In genomic region chr5:177452688-177453638, GRCh38 we compare ENCODE assay signal across 9 cellular contexts. TPM values are rescaled to one million over a fixed set of nuclear protein-coding genes. Genes with fewer than 3 reads are reported as not detected.
A peak's percentile ranks its signal among the peaks of the same experiment; 100 is the strongest.
DNase-seq lines count a peak whose midpoint lies in the region; ATAC-seq, FAIRE-seq and TF ChIP-seq lines count a peak whose summit lies in the region.
"Had no signal": no experiment of that assay in that cellular context is flagged by ENCODE, and none has a peak within 500 bp of the region (broad histone marks: within the 10 kb centered on the region; RNA-seq: fewer than 3 reads in every experiment).

No MANE protein-coding gene starts in this region.

- POLR2A ChIA-PET in activated B cell treated with CpG ODN at 0.5 μM for 24 hours (lab: Charles Lee) = interaction anchor here (0.6 to 6.0 kb wide), 7 partner anchors 9 to 468 kb away, joined by 3 to 101 read pairs (median 20); partner anchors contain the start of genes DOK3, GRK6 and LMAN2
- POLR2A ChIA-PET in HepG2 (lab: Yijun Ruan, JAX) = interaction anchor here (4.4 kb wide), 1 partner anchor 74 kb away, joined by 29 read pairs; no protein-coding TSS in a partner anchor

- H4K20me1 ChIP-seq in DOHH2 (ENCODE audit: control insufficient read depth, insufficient read depth, low read depth, low read length) (peaks cover 8% of the 10 kb centered on the region; the same call in 1 of the 2 replicates), HepG2 (ENCODE audit: insufficient read depth, low read length) (peaks cover 11% of the 10 kb centered on the region; the same call in 1 of the 2 replicates)

- H3K36me3 ChIP-seq in DOHH2 (ENCODE audit: control insufficient read depth, low read length) (peaks cover 28% of the 10 kb centered on the region), HepG2 (replicated peaks in 1 of 2; ENCODE audit: control insufficient read depth in 1 of 2, insufficient read depth in 2 of 2, low read length in 2 of 2) (peaks cover 0 to 3% of the 10 kb centered on the region in 2 experiments; a peak in 1 of 5 replicates)

- peaks cover 41% of the 10 kb centered on the region for H3K4me1 Mint-ChIP-seq in activated B cell treated with CpG ODN at 0.5 μM for 24 hours

- no peak for TF ChIP-seq CTCF in DOHH2 (IDR thresholded peaks at IDR 0.05; ENCODE audit: low read depth, low read length, poor library complexity, severe bottlenecking)
- no peak for TF ChIP-seq CTCF in activated B cell treated with CpG ODN at 0.5 μM for 24 hours (IDR thresholded peaks at IDR 0.05)
- no peak for TF ChIP-seq CTCF in HepG2 (CRISPR knock-in tag; IDR thresholded peaks at IDR 0.05)
- TF ChIP-seq CTCF in foreskin fibroblast (IDR thresholded peaks at IDR 0.05; ENCODE audit: low read depth, low read length) = no peak

- no peaks in the 10 kb centered on the region for H3K9me2 ChIP-seq in DOHH2 (replicated peaks; ENCODE audit: control insufficient read depth, low read length)

- peak overlapping the region; percentile 82; the same call in 1 of the 2 replicates for H3K9ac ChIP-seq in HepG2 (ENCODE audit: insufficient read depth, low read depth, low read length)

- no peaks in the 10 kb centered on the region for H3K9me3 ChIP-seq in DOHH2 (ENCODE audit: control insufficient read depth, insufficient read depth, low read length)
- no peaks in the 10 kb centered on the region for H3K9me3 ChIP-seq in HepG2 (ENCODE audit: low read length)

- DNase-seq in Ammon's horn (ENCODE audit: low spot score) = peak; percentile 82
- no peak for DNase-seq in activated B cell treated with CpG ODN at 0.5 μM for 24 hours
- DNase-seq in HepG2 (ENCODE audit: low spot score) = no peak
- DNase-seq in foreskin fibroblast = no peak
- DNase-seq: activated CD4-positive, alpha-beta T cell treated with anti-CD3 and anti-CD28 coated beads for 1 hour had no signal

- H3K4me3 Mint-ChIP-seq in activated B cell treated with CpG ODN at 0.5 μM for 24 hours = peak overlapping the region; percentile 85

- TF ChIP-seq POLR2A in HepG2 (IDR thresholded peaks at IDR 0.05; ENCODE audit: insufficient read depth in 1 of 2, low read depth in 2 of 2, low read length in 2 of 2) = no peak; a peak in 1 of 4 replicates

- TF ChIP-seq RAD21 in HepG2 (CRISPR knock-in tag; IDR thresholded peaks at IDR 0.05) = no peak

- CTCF ChIA-PET in activated B cell treated with CpG ODN at 0.5 μM for 24 hours (lab: Charles Lee) (interaction anchor here (1.2 to 13.5 kb wide), 6 partner anchors 19 to 143 kb away, joined by 3 to 293 read pairs (median 4); partner anchors contain the start of genes GRK6 and PFN3), HepG2 (lab: Yijun Ruan, JAX; ENCODE audit: low intra/inter-chr PET ratio, low total read pairs) (interaction anchor here (1.1 to 4.8 kb wide), 4 partner anchors 48 to 63 kb away, joined by 3 to 54 read pairs (median 23); no protein-coding TSS in a partner anchor)

- no peak for ATAC-seq in activated B cell treated with CpG ODN at 0.5 μM for 24 hours (ENCODE audit: low read depth)
- ATAC-seq in HepG2 = no peak
- no peak for ATAC-seq in GM21576 (IDR thresholded peaks at IDR 0.05; ENCODE audit: unreplicated experiment)
- ATAC-seq in HG02973 (IDR thresholded peaks at IDR 0.05; ENCODE audit: unreplicated experiment) = no peak
- ATAC-seq in HG03196 (IDR thresholded peaks at IDR 0.05; ENCODE audit: unreplicated experiment) = no peak

- no peak for FAIRE-seq in HepG2 (lab: Jason Lieb, UNC)

- H3K4me1 ChIP-seq in DOHH2 (ENCODE audit: control insufficient read depth, low read length) = peaks cover 39% of the 10 kb centered on the region
- H3K4me1 ChIP-seq in HepG2 (ENCODE audit: insufficient read depth, low read length) = peaks cover 50% of the 10 kb centered on the region

- intact Hi-C loops in activated B cell treated with CpG ODN at 0.5 μM for 24 hours (cut with micrococcal nuclease) = no loop called here
- intact Hi-C loops in HepG2 (cut with micrococcal nuclease; ENCODE audit: unreplicated experiment) = no loop called here

- H3K4me3 ChIP-seq in DOHH2 (ENCODE audit: low read length) (peak overlapping the region; percentile 83), HepG2 (replicated peaks in 1 of 3; ENCODE audit: insufficient read depth in 1 of 3, low read depth in 2 of 3, low read length in 3 of 3) (peak overlapping the region in 1 of 3 experiments; percentile 87; a peak in 1 of 6 replicates), foreskin fibroblast (ENCODE audit: low read depth in 1 of 2, low read length in 2 of 2) (no peak overlapping the region)

- H3K27ac ChIP-seq in DOHH2 (ENCODE audit: low read depth, low read length) = no peak overlapping the region
- H3K27ac ChIP-seq in HepG2 (ENCODE audit: extremely low read length, insufficient read depth, low read length) = no peak overlapping the region

- H3K4me2 ChIP-seq in DOHH2 (ENCODE audit: low read length) (peak overlapping the region; percentile 100), HepG2 (ENCODE audit: low read depth, low read length) (peak overlapping the region; percentile 98)

- no peaks in the 10 kb centered on the region for H3K27me3 ChIP-seq in DOHH2 (ENCODE audit: control insufficient read depth, low read length)
- H3K27me3 ChIP-seq in HepG2 (ENCODE audit: control insufficient read depth in 1 of 2, insufficient read depth in 2 of 2, low read length in 2 of 2) = no peaks in the 10 kb centered on the region; a peak in 1 of 5 replicates

- in situ Hi-C loops in HepG2 (cut with HindIII; ENCODE audit: extremely low pct_ligation_motif_present, low pct_unique_long_range_greater_than_20kb) = loop anchor here (25.0 kb wide), 1 partner anchor 341 kb away; no protein-coding TSS in a partner anchor

- no peak overlapping the region for H3K27ac Mint-ChIP-seq in activated B cell treated with CpG ODN at 0.5 μM for 24 hours

- H3K27me3 Mint-ChIP-seq in activated B cell treated with CpG ODN at 0.5 μM for 24 hours = no peaks in the 10 kb centered on the region

- peaks cover 23% of the 10 kb centered on the region for H3F3A ChIP-seq in DOHH2 (ENCODE audit: control insufficient read depth, insufficient read depth)

- TF ChIP-seq EP300 in HepG2 (IDR thresholded peaks at IDR 0.05; ENCODE audit: low read depth in 2 of 2, low read length in 2 of 2) (no peak), HepG2 (CRISPR knock-in tag; IDR thresholded peaks at IDR 0.05; ENCODE audit: borderline replicate concordance) (no peak)

- H3K9me3 Mint-ChIP-seq in activated B cell treated with CpG ODN at 0.5 μM for 24 hours = no peaks in the 10 kb centered on the region

- no TSS peak for BruUV-seq in HepG2 (replicated peaks; lab: Mats Ljungman, UMichigan)

- no peaks in the 10 kb centered on the region for H3K36me3 Mint-ChIP-seq in activated B cell treated with CpG ODN at 0.5 μM for 24 hours (ENCODE audit: low read depth)

- no peak overlapping the region for H2AFZ ChIP-seq in HepG2 (ENCODE audit: low read length)

- H3K79me2 ChIP-seq in DOHH2 (ENCODE audit: control insufficient read depth, low read length) = peaks cover 13% of the 10 kb centered on the region
- peaks cover 5% of the 10 kb centered on the region for H3K79me2 ChIP-seq in HepG2 (ENCODE audit: insufficient read depth, low read length)

- 96% methylated on average over 5 of the region's 17 CpGs for WGBS in HepG2 (ENCODE audit: low lambda C conversion rate)

RNA-seq across cellular contexts. Expression of gene PRR7, which starts 6.3 kb away (rescaled TPM):
- 2.4 and 3.2 TPM in 2 replicates for total RNA-seq in activated B cell treated with CpG ODN at 0.5 μM for 24 hours
- 3.9 and 5.0 TPM in 2 replicates for total RNA-seq in HepG2 (2016; rRNA removed; fragmentation: Illumina TruSeq; extraction: Trizol)
- total RNA-seq in HepG2 (2016; cell fraction: cytosol; rRNA removed; fragmentation: Illumina TruSeq; extraction: Trizol; ENCODE audit: low read depth) = 16.0 and 17.8 TPM in 2 replicates
- total RNA-seq in HepG2 (2016; cell fraction: insoluble cytoplasmic fraction; rRNA removed; fragmentation: Illumina TruSeq; extraction: Trizol) = 3.2 and 5.8 TPM in 2 replicates
- total RNA-seq in HepG2 (2016; cell fraction: membrane; rRNA removed; fragmentation: Illumina TruSeq; extraction: Trizol) = 13.3 and 19.1 TPM in 2 replicates
- 2.0 and 2.5 TPM in 2 replicates for total RNA-seq in HepG2 (2016; cell fraction: nucleus; rRNA removed; fragmentation: Illumina TruSeq; extraction: Trizol)
- polyA plus RNA-seq in HepG2 (2011; rRNA removed) = 4.8 and 6.7 TPM in 2 replicates
- 6.4 and 16.7 TPM in 2 replicates for polyA plus RNA-seq in HepG2 (2011; cell fraction: cytosol; rRNA removed)
- 14.7 and 21.3 TPM in 2 replicates for polyA plus RNA-seq in HepG2 (2011; cell fraction: nucleus; rRNA removed)
- polyA plus RNA-seq in HepG2 (2012) = 1.5 and 3.1 TPM in 2 replicates
- polyA plus RNA-seq in HepG2 (2016; cell fraction: cytosol; fragmentation: Illumina TruSeq; extraction: Trizol; ENCODE audit: low read depth) = 20.2 and 21.6 TPM in 2 replicates
- polyA plus RNA-seq in HepG2 (2016; cell fraction: insoluble cytoplasmic fraction; fragmentation: Illumina TruSeq; extraction: Trizol; ENCODE audit: low read depth) = 4.9 and 5.8 TPM in 2 replicates
- polyA plus RNA-seq in HepG2 (2016; cell fraction: membrane; fragmentation: Illumina TruSeq; extraction: Trizol; ENCODE audit: low read depth) = 16.9 and 17.7 TPM in 2 replicates
- 5.8 and 6.9 TPM in 2 replicates for polyA plus RNA-seq in HepG2 (2016; cell fraction: nucleus; fragmentation: Illumina TruSeq; extraction: Trizol; ENCODE audit: insufficient read depth, low read depth)
- polyA minus RNA-seq in HepG2 (2011; rRNA and poly(A)+ RNA removed; ENCODE audit: low replicate concordance) = 0.94 and 6.4 TPM in 2 replicates
- 3.2 and 5.0 TPM in 2 replicates for polyA minus RNA-seq in HepG2 (2011; cell fraction: cytosol; rRNA and poly(A)+ RNA removed)
- polyA minus RNA-seq in HepG2 (2011; cell fraction: nucleus; rRNA and poly(A)+ RNA removed) = 1.1 and 1.4 TPM in 2 replicates

RNA-seq across cellular contexts. Expression of gene DBN1, which starts 20.5 kb away (rescaled TPM):
- total RNA-seq in activated B cell treated with CpG ODN at 0.5 μM for 24 hours (2.0 and 3.9 TPM in 2 replicates), HepG2 (2016; rRNA removed; fragmentation: Illumina TruSeq; extraction: Trizol) (15.7 and 37.3 TPM in 2 replicates)
- 6.9 and 9.3 TPM in 2 replicates for total RNA-seq in HepG2 (2016; cell fraction: cytosol; rRNA removed; fragmentation: Illumina TruSeq; extraction: Trizol; ENCODE audit: low read depth)
- total RNA-seq in HepG2 (2016; cell fraction: insoluble cytoplasmic fraction; rRNA removed; fragmentation: Illumina TruSeq; extraction: Trizol) = 12.8 and 37.5 TPM in 2 replicates
- total RNA-seq in HepG2 (2016; cell fraction: membrane; rRNA removed; fragmentation: Illumina TruSeq; extraction: Trizol) = 12.9 and 15.2 TPM in 2 replicates
- 33.8 and 39.3 TPM in 2 replicates for total RNA-seq in HepG2 (2016; cell fraction: nucleus; rRNA removed; fragmentation: Illumina TruSeq; extraction: Trizol)
- polyA plus RNA-seq in HepG2 (2011; rRNA removed) = 27.0 and 30.9 TPM in 2 replicates
- 14.1 and 18.1 TPM in 2 replicates for polyA plus RNA-seq in HepG2 (2011; cell fraction: cytosol; rRNA removed)
- polyA plus RNA-seq in HepG2 (2011; cell fraction: nucleus; rRNA removed) = 167 and 276 TPM in 2 replicates
- 16.5 and 21.1 TPM in 2 replicates for polyA plus RNA-seq in HepG2 (2012)
- 7.2 and 8.7 TPM in 2 replicates for polyA plus RNA-seq in HepG2 (2016; cell fraction: cytosol; fragmentation: Illumina TruSeq; extraction: Trizol; ENCODE audit: low read depth)
- 16.0 and 21.2 TPM in 2 replicates for polyA plus RNA-seq in HepG2 (2016; cell fraction: insoluble cytoplasmic fraction; fragmentation: Illumina TruSeq; extraction: Trizol; ENCODE audit: low read depth)
- polyA plus RNA-seq in HepG2 (2016; cell fraction: membrane; fragmentation: Illumina TruSeq; extraction: Trizol; ENCODE audit: low read depth) = 11.4 and 15.4 TPM in 2 replicates
- 72.9 and 77.5 TPM in 2 replicates for polyA plus RNA-seq in HepG2 (2016; cell fraction: nucleus; fragmentation: Illumina TruSeq; extraction: Trizol; ENCODE audit: insufficient read depth, low read depth)
- 30.4 and 47.5 TPM in 2 replicates for polyA minus RNA-seq in HepG2 (2011; rRNA and poly(A)+ RNA removed; ENCODE audit: low replicate concordance)
- polyA minus RNA-seq in HepG2 (2011; cell fraction: cytosol; rRNA and poly(A)+ RNA removed) = 13.2 and 16.4 TPM in 2 replicates
- 42.1 and 43.0 TPM in 2 replicates for polyA minus RNA-seq in HepG2 (2011; cell fraction: nucleus; rRNA and poly(A)+ RNA removed)

RNA-seq across cellular contexts. Expression of gene GRK6, which starts 26.5 kb away (rescaled TPM):
- total RNA-seq in activated B cell treated with CpG ODN at 0.5 μM for 24 hours (90.6 and 92.6 TPM in 2 replicates), HepG2 (2016; rRNA removed; fragmentation: Illumina TruSeq; extraction: Trizol) (16.1 and 19.9 TPM in 2 replicates)
- 21.2 and 25.1 TPM in 2 replicates for total RNA-seq in HepG2 (2016; cell fraction: cytosol; rRNA removed; fragmentation: Illumina TruSeq; extraction: Trizol; ENCODE audit: low read depth)
- total RNA-seq in HepG2 (2016; cell fraction: insoluble cytoplasmic fraction; rRNA removed; fragmentation: Illumina TruSeq; extraction: Trizol) = 15.7 and 20.8 TPM in 2 replicates
- 43.3 and 44.5 TPM in 2 replicates for total RNA-seq in HepG2 (2016; cell fraction: membrane; rRNA removed; fragmentation: Illumina TruSeq; extraction: Trizol)
- total RNA-seq in HepG2 (2016; cell fraction: nucleus; rRNA removed; fragmentation: Illumina TruSeq; extraction: Trizol) = 15.6 TPM in 2 replicates
- polyA plus RNA-seq in HepG2 (2011; rRNA removed) = 13.2 and 17.4 TPM in 2 replicates
- polyA plus RNA-seq in HepG2 (2011; cell fraction: cytosol; rRNA removed) = 16.2 and 19.6 TPM in 2 replicates
- polyA plus RNA-seq in HepG2 (2011; cell fraction: nucleus; rRNA removed) = 21.6 and 24.6 TPM in 2 replicates
- 16.7 and 17.5 TPM in 2 replicates for polyA plus RNA-seq in HepG2 (2012)
- 36.3 and 37.2 TPM in 2 replicates for polyA plus RNA-seq in HepG2 (2016; cell fraction: cytosol; fragmentation: Illumina TruSeq; extraction: Trizol; ENCODE audit: low read depth)
- polyA plus RNA-seq in HepG2 (2016; cell fraction: insoluble cytoplasmic fraction; fragmentation: Illumina TruSeq; extraction: Trizol; ENCODE audit: low read depth) = 20.6 and 21.6 TPM in 2 replicates
- 45.6 and 48.4 TPM in 2 replicates for polyA plus RNA-seq in HepG2 (2016; cell fraction: membrane; fragmentation: Illumina TruSeq; extraction: Trizol; ENCODE audit: low read depth)
- polyA plus RNA-seq in HepG2 (2016; cell fraction: nucleus; fragmentation: Illumina TruSeq; extraction: Trizol; ENCODE audit: insufficient read depth, low read depth) = 22.8 and 26.4 TPM in 2 replicates
- polyA minus RNA-seq in HepG2 (2011; rRNA and poly(A)+ RNA removed; ENCODE audit: low replicate concordance) = 11.2 and 22.9 TPM in 2 replicates
- polyA minus RNA-seq in HepG2 (2011; cell fraction: cytosol; rRNA and poly(A)+ RNA removed) = 13.6 and 15.1 TPM in 2 replicates
- polyA minus RNA-seq in HepG2 (2011; cell fraction: nucleus; rRNA and poly(A)+ RNA removed) = 19.2 and 24.9 TPM in 2 replicates

RNA-seq across cellular contexts. Expression of gene F12, which starts 43.6 kb away (rescaled TPM):
- total RNA-seq in activated B cell treated with CpG ODN at 0.5 μM for 24 hours = 0.31 TPM in 1 of 2 replicates, not detected in the other
- total RNA-seq in HepG2 (2016; rRNA removed; fragmentation: Illumina TruSeq; extraction: Trizol) = 1.3 and 3.0 TPM in 2 replicates
- total RNA-seq in HepG2 (2016; cell fraction: cytosol; rRNA removed; fragmentation: Illumina TruSeq; extraction: Trizol; ENCODE audit: low read depth) = 1.9 and 3.1 TPM in 2 replicates
- 1.4 and 3.6 TPM in 2 replicates for total RNA-seq in HepG2 (2016; cell fraction: insoluble cytoplasmic fraction; rRNA removed; fragmentation: Illumina TruSeq; extraction: Trizol)
- 2.4 and 3.3 TPM in 2 replicates for total RNA-seq in HepG2 (2016; cell fraction: membrane; rRNA removed; fragmentation: Illumina TruSeq; extraction: Trizol)
- 2.3 and 3.0 TPM in 2 replicates for total RNA-seq in HepG2 (2016; cell fraction: nucleus; rRNA removed; fragmentation: Illumina TruSeq; extraction: Trizol)
- polyA plus RNA-seq in HepG2 (2011; rRNA removed) = 2.5 and 3.1 TPM in 2 replicates
- polyA plus RNA-seq in HepG2 (2011; cell fraction: cytosol; rRNA removed) = 1.5 and 3.0 TPM in 2 replicates
- 27.2 and 32.3 TPM in 2 replicates for polyA plus RNA-seq in HepG2 (2011; cell fraction: nucleus; rRNA removed)
- polyA plus RNA-seq in HepG2 (2012) = 3.6 and 10.3 TPM in 2 replicates
- polyA plus RNA-seq in HepG2 (2016; cell fraction: cytosol; fragmentation: Illumina TruSeq; extraction: Trizol; ENCODE audit: low read depth) = 3.7 and 5.9 TPM in 2 replicates
- polyA plus RNA-seq in HepG2 (2016; cell fraction: insoluble cytoplasmic fraction; fragmentation: Illumina TruSeq; extraction: Trizol; ENCODE audit: low read depth) = 1.6 and 2.3 TPM in 2 replicates
- polyA plus RNA-seq in HepG2 (2016; cell fraction: membrane; fragmentation: Illumina TruSeq; extraction: Trizol; ENCODE audit: low read depth) = 3.4 and 5.0 TPM in 2 replicates
- 6.6 and 9.9 TPM in 2 replicates for polyA plus RNA-seq in HepG2 (2016; cell fraction: nucleus; fragmentation: Illumina TruSeq; extraction: Trizol; ENCODE audit: insufficient read depth, low read depth)
- 2.5 and 2.6 TPM in 2 replicates for polyA minus RNA-seq in HepG2 (2011; rRNA and poly(A)+ RNA removed; ENCODE audit: low replicate concordance)
- 0.30 and 1.2 TPM in 2 replicates for polyA minus RNA-seq in HepG2 (2011; cell fraction: cytosol; rRNA and poly(A)+ RNA removed)
- 1.0 and 1.7 TPM in 2 replicates for polyA minus RNA-seq in HepG2 (2011; cell fraction: nucleus; rRNA and poly(A)+ RNA removed)

RNA-seq across cellular contexts. Expression of gene PDLIM7, which starts 44.4 kb away (rescaled TPM):
- 17.0 and 17.7 TPM in 2 replicates for total RNA-seq in activated B cell treated with CpG ODN at 0.5 μM for 24 hours
- 17.7 and 21.1 TPM in 2 replicates for total RNA-seq in HepG2 (2016; rRNA removed; fragmentation: Illumina TruSeq; extraction: Trizol)
- total RNA-seq in HepG2 (2016; cell fraction: cytosol; rRNA removed; fragmentation: Illumina TruSeq; extraction: Trizol; ENCODE audit: low read depth) = 6.1 and 8.5 TPM in 2 replicates
- 14.8 and 20.5 TPM in 2 replicates for total RNA-seq in HepG2 (2016; cell fraction: insoluble cytoplasmic fraction; rRNA removed; fragmentation: Illumina TruSeq; extraction: Trizol)
- total RNA-seq in HepG2 (2016; cell fraction: membrane; rRNA removed; fragmentation: Illumina TruSeq; extraction: Trizol) = 10.1 and 15.4 TPM in 2 replicates
- total RNA-seq in HepG2 (2016; cell fraction: nucleus; rRNA removed; fragmentation: Illumina TruSeq; extraction: Trizol) = 15.8 and 17.5 TPM in 2 replicates
- polyA plus RNA-seq in HepG2 (2011; rRNA removed) = 31.3 and 38.4 TPM in 2 replicates
- polyA plus RNA-seq in HepG2 (2011; cell fraction: cytosol; rRNA removed) = 16.0 and 26.2 TPM in 2 replicates
- polyA plus RNA-seq in HepG2 (2011; cell fraction: nucleus; rRNA removed) = 208 and 260 TPM in 2 replicates
- polyA plus RNA-seq in HepG2 (2012) = 13.5 and 20.9 TPM in 2 replicates
- polyA plus RNA-seq in HepG2 (2016; cell fraction: cytosol; fragmentation: Illumina TruSeq; extraction: Trizol; ENCODE audit: low read depth) = 9.0 and 11.5 TPM in 2 replicates
- polyA plus RNA-seq in HepG2 (2016; cell fraction: insoluble cytoplasmic fraction; fragmentation: Illumina TruSeq; extraction: Trizol; ENCODE audit: low read depth) = 21.0 and 30.6 TPM in 2 replicates
- 14.1 and 15.2 TPM in 2 replicates for polyA plus RNA-seq in HepG2 (2016; cell fraction: membrane; fragmentation: Illumina TruSeq; extraction: Trizol; ENCODE audit: low read depth)
- 62.3 and 63.3 TPM in 2 replicates for polyA plus RNA-seq in HepG2 (2016; cell fraction: nucleus; fragmentation: Illumina TruSeq; extraction: Trizol; ENCODE audit: insufficient read depth, low read depth)
- polyA minus RNA-seq in HepG2 (2011; rRNA and poly(A)+ RNA removed; ENCODE audit: low replicate concordance) = 26.3 and 38.9 TPM in 2 replicates
- 12.7 and 14.1 TPM in 2 replicates for polyA minus RNA-seq in HepG2 (2011; cell fraction: cytosol; rRNA and poly(A)+ RNA removed)
- polyA minus RNA-seq in HepG2 (2011; cell fraction: nucleus; rRNA and poly(A)+ RNA removed) = 49.5 and 52.4 TPM in 2 replicates
